Comparison of ENCODE assay signal across 8 cellular contexts in genomic region chr7:133253522-133253882, GRCh38. TPM values are rescaled to one million over a fixed set of nuclear protein-coding genes. Genes with fewer than 3 reads are reported as not detected.
DNase-seq lines count a peak whose midpoint lies in the region; ATAC-seq and TF ChIP-seq lines count a peak whose summit lies in the region.

No MANE protein-coding gene starts in this region.

- no peaks in the 10 kb centered on the region for H3K27me3 Mint-ChIP-seq in CD8-positive, alpha-beta T cell (ENCODE audit: low read depth)

- H3K9ac ChIP-seq in fibroblast of lung (ENCODE audit: insufficient read depth, low read length) (peak overlapping the region; percentile 46), neuronal stem cell (ENCODE audit: low read depth, low read length, poor library complexity) (no peak overlapping the region)

- H3K4ac ChIP-seq in neuronal stem cell (ENCODE audit: low read length), result no peak overlapping the region

- CTCF ChIA-PET in CD8-positive, alpha-beta T cell (lab: Charles Lee), result interaction anchor here (1.0 kb wide), 1 partner anchor 172 kb away, joined by 3 read pairs; the partner anchor contains the start of gene CHCHD3

- no peak overlapping the region for H2BK15ac ChIP-seq in neuronal stem cell (ENCODE audit: low read length)

- H3K4me1 Mint-ChIP-seq in CD8-positive, alpha-beta T cell (ENCODE audit: low read depth), result peaks cover 49% of the 10 kb centered on the region

- POLR2A ChIA-PET in CD8-positive, alpha-beta T cell (lab: Charles Lee), result interaction anchor here (1.2 to 1.5 kb wide), 2 partner anchors 9 to 172 kb away, joined by 3 to 6 read pairs; partner anchors contain the start of gene CHCHD3

- no peak for TF ChIP-seq CTCF in CD8-positive, alpha-beta T cell (IDR thresholded peaks at IDR 0.05)
- TF ChIP-seq CTCF in WI38 (IDR thresholded peaks at IDR 0.05; ENCODE audit: low read depth, low read length) (no peak), fibroblast of lung (conservative IDR thresholded peaks at IDR 0.05 in 1 of 2, IDR thresholded peaks at IDR 0.05 in 1 of 2; ENCODE audit: low read depth in 1 of 2, low read length in 2 of 2) (no peak), GM13977 (IDR thresholded peaks at IDR 0.05; ENCODE audit: extremely low read depth, insufficient read depth, missing control alignments) (no peak)

- H3K27ac Mint-ChIP-seq in CD8-positive, alpha-beta T cell, result peak overlapping the region; percentile 96

- peak overlapping the region; percentile 83 for H3K4me2 ChIP-seq in fibroblast of lung (ENCODE audit: extremely low read depth, insufficient read depth, low read length)
- H3K4me2 ChIP-seq in neuronal stem cell (ENCODE audit: insufficient read depth, low read length, poor library complexity, severe bottlenecking), result peak overlapping the region; percentile 78

- no peak overlapping the region for H2BK12ac ChIP-seq in neuronal stem cell (ENCODE audit: low read length)

- H4K20me1 ChIP-seq in fibroblast of lung (ENCODE audit: control insufficient read depth, extremely low read depth, insufficient read depth, low read length), result no peaks in the 10 kb centered on the region

- H2AFZ ChIP-seq in fibroblast of lung (ENCODE audit: low read length) (peak overlapping the region; percentile 43), neuronal stem cell (ENCODE audit: low read length) (peak overlapping the region; percentile 94)

- H2BK5ac ChIP-seq in neuronal stem cell (ENCODE audit: low read length), result no peak overlapping the region

- peaks cover 15% of the 10 kb centered on the region for H3K4me1 ChIP-seq in CD8-positive, alpha-beta T cell (ENCODE audit: insufficient read depth, low read length)
- H3K4me1 ChIP-seq in fibroblast of lung (ENCODE audit: control insufficient read depth, extremely low read depth, insufficient read depth, low read length), result no peaks in the 10 kb centered on the region
- no peaks in the 10 kb centered on the region for H3K4me1 ChIP-seq in neuronal stem cell (ENCODE audit: control insufficient read depth in 2 of 2, insufficient read depth in 1 of 2, low read depth in 1 of 2, low read length in 2 of 2)

- peak in 4 of 7 experiments; percentile 3 to 20 (median 11) for DNase-seq in CD8-positive, alpha-beta T cell
- peak; percentile 14 to 15 for DNase-seq in fibroblast of lung (ENCODE audit: low read depth in 2 of 2)
- peak; percentile 2 for DNase-seq in neuronal stem cell (ENCODE audit: low spot score)
- DNase-seq in NCI-H2196 treated with DMSO at 0.1 percent for 48 hours (lab: John Stamatoyannopoulos, UW; ENCODE audit: unreplicated experiment), result no peak
- no peak for DNase-seq in GM13977 (ENCODE audit: low spot score)

- peaks cover 29% of the 10 kb centered on the region for H3K79me2 ChIP-seq in fibroblast of lung (ENCODE audit: control insufficient read depth, insufficient read depth, low read length)

- no peak overlapping the region for H2BK120ac ChIP-seq in neuronal stem cell (ENCODE audit: low read depth, low read length)

- no peak overlapping the region for H3K18ac ChIP-seq in neuronal stem cell (ENCODE audit: low read length)

- peaks cover 3% of the 10 kb centered on the region for H3K79me1 ChIP-seq in neuronal stem cell (ENCODE audit: low read depth, low read length)

- H3K23ac ChIP-seq in neuronal stem cell (ENCODE audit: low read depth, low read length, poor library complexity), result no peak overlapping the region

- peak overlapping the region; percentile 88 for H3K4me3 ChIP-seq in CD8-positive, alpha-beta T cell (ENCODE audit: low read depth, low read length)
- H3K4me3 ChIP-seq in WI38 (ENCODE audit: low read depth, low read length) (peak overlapping the region; percentile 95), fibroblast of lung (replicated peaks in 1 of 4; ENCODE audit: control extremely low read depth in 1 of 4, insufficient read depth in 1 of 4, low read depth in 3 of 4, low read length in 4 of 4) (peak overlapping the region; percentile 73 to 92 (median 80)), neuronal stem cell (ENCODE audit: low read length in 2 of 2) (peak overlapping the region; percentile 77 to 85)

- H3K36me3 Mint-ChIP-seq in CD8-positive, alpha-beta T cell, result peaks cover 10% of the 10 kb centered on the region

- H2AK5ac ChIP-seq in neuronal stem cell (ENCODE audit: low read depth, low read length), result no peak overlapping the region

- no peak overlapping the region for H4K8ac ChIP-seq in neuronal stem cell (ENCODE audit: low read depth, low read length)

- H3K36me3 ChIP-seq in CD8-positive, alpha-beta T cell (ENCODE audit: insufficient read depth, low read length), result no peaks in the 10 kb centered on the region
- no peaks in the 10 kb centered on the region for H3K36me3 ChIP-seq in fibroblast of lung (ENCODE audit: control insufficient read depth, insufficient read depth, low read length)
- H3K36me3 ChIP-seq in neuronal stem cell (replicated peaks in 1 of 2; ENCODE audit: control insufficient read depth in 2 of 2, insufficient read depth in 2 of 2, low read length in 2 of 2), result peaks cover 0 to 8% of the 10 kb centered on the region in 2 donors

- H3K27me3 ChIP-seq in CD8-positive, alpha-beta T cell (ENCODE audit: insufficient read depth, low read length), result no peaks in the 10 kb centered on the region
- no peaks in the 10 kb centered on the region for H3K27me3 ChIP-seq in fibroblast of lung (ENCODE audit: control insufficient read depth, insufficient read depth, low read length)
- H3K27me3 ChIP-seq in neuronal stem cell (ENCODE audit: control insufficient read depth in 3 of 3, insufficient read depth in 3 of 3, low read depth in 1 of 3, low read length in 3 of 3), result no peaks in the 10 kb centered on the region

- no peak overlapping the region for H3K14ac ChIP-seq in neuronal stem cell (ENCODE audit: low read length)

- no peak overlapping the region for H4K91ac ChIP-seq in neuronal stem cell (ENCODE audit: low read depth, low read length, poor library complexity)

- no peak for ATAC-seq in CD8-positive, alpha-beta T cell
- ATAC-seq in HG02852 (IDR thresholded peaks at IDR 0.05; ENCODE audit: unreplicated experiment) (peak; percentile 8), HG02759 (IDR thresholded peaks at IDR 0.05; ENCODE audit: unreplicated experiment) (no peak)

- in situ Hi-C loops in GM13977 (cut with MboI; ENCODE audit: low pct_unique_long_range_greater_than_20kb, low sequenced_read_pairs, unreplicated experiment), result no loop called here

- H3K4me3 Mint-ChIP-seq in CD8-positive, alpha-beta T cell, result peak overlapping the region; percentile 96

- peaks cover 3% of the 10 kb centered on the region for H3K9me3 Mint-ChIP-seq in CD8-positive, alpha-beta T cell

- H3K27ac ChIP-seq in CD8-positive, alpha-beta T cell (ENCODE audit: low read depth, low read length), result peak overlapping the region; percentile 83
- H3K27ac ChIP-seq in fibroblast of lung (ENCODE audit: insufficient read depth, low read length) (peak overlapping the region; percentile 69), neuronal stem cell (replicated peaks; ENCODE audit: low read length) (no peak overlapping the region)

- intact Hi-C loops in CD8-positive, alpha-beta T cell (cut with DNase I, micrococcal nuclease), result loop anchor here (1.0 to 5.0 kb wide), 8 partner anchors 171 to 1959 kb away; partner anchors contain the start of genes WDR91 (in 2 of the 2), AKR1B1 (in 1 of the 2), CHCHD3 (in 1 of the 2) and LRGUK (in 1 of the 2)

- no peaks in the 10 kb centered on the region for H3K9me3 ChIP-seq in CD8-positive, alpha-beta T cell (ENCODE audit: low read length)
- no peaks in the 10 kb centered on the region for H3K9me3 ChIP-seq in fibroblast of lung (ENCODE audit: control insufficient read depth, insufficient read depth, low read depth, low read length)
- H3K9me3 ChIP-seq in neuronal stem cell (replicated peaks in 1 of 2; ENCODE audit: control insufficient read depth in 2 of 2, insufficient read depth in 1 of 2, low read depth in 1 of 2, low read length in 2 of 2), result no peaks in the 10 kb centered on the region

- no CpG with 5 or more reads among the region's 7 CpGs for WGBS in neuronal stem cell (ENCODE audit: extremely low coverage in 2 of 2, insufficient read length in 2 of 2, insufficient replicate concordance in 1 of 2), 2 donors

RNA-seq across cellular contexts. Expression of gene EXOC4, which starts 0.6 kb away (rescaled TPM):
- total RNA-seq in CD8-positive, alpha-beta T cell, result 10 to 100 TPM; 47.9 to 50.5 TPM
- total RNA-seq in fibroblast of lung, result 118 and 158 TPM in 2 replicates
- 77.3 and 79.6 TPM in 2 replicates for polyA plus RNA-seq in fibroblast of lung
- 37.9 and 42.4 TPM in 2 replicates for polyA plus RNA-seq in fibroblast of lung (2012)
- 53.6 and 90.0 TPM in 2 replicates for polyA minus RNA-seq in fibroblast of lung (ENCODE audit: low replicate concordance)
- 45.1 TPM for polyA plus RNA-seq in neuronal stem cell (2013, experiment 1 of 2)
- 43.6 TPM for polyA plus RNA-seq in neuronal stem cell (2013, experiment 2 of 2)

Comparison
In these comparisons a context has a peak if more than half of its experiments do, and no peak if none do; other contexts are left out.
1. DNase-seq: peak in CD8-positive, alpha-beta T cell (4 of 7), fibroblast of lung (2 of 2) and neuronal stem cell (single experiment); none in NCI-H2196 treated with DMSO at 0.1 percent for 48 hours (single experiment) and GM13977 (single experiment).
2. Peak in every context shown above with its lines, with median percentiles within 50 percentile points of each other: H3K4me3 ChIP-seq.